ENCODE assay signal across 20 cellular contexts in genomic region chr1:224132901-224133300, GRCh38. TPM values are rescaled to one million over a fixed set of nuclear protein-coding genes. Genes with fewer than 3 reads are reported as not detected.
DNase-seq lines count a peak whose midpoint lies in the region; ATAC-seq, FAIRE-seq and TF ChIP-seq lines count a peak whose summit lies in the region.
"Had no signal": no experiment of that assay in that cellular context is flagged by ENCODE, and none has a peak within 500 bp of the region (broad histone marks: within the 10 kb centered on the region; RNA-seq: fewer than 3 reads in every experiment).

No MANE protein-coding gene starts in this region.

- no peak for TF ChIP-seq EP300 in A549 (IDR thresholded peaks at IDR 0.05)

- in situ Hi-C loops in brain microvascular endothelial cell (cut with HindIII; ENCODE audit: low pct_ligation_motif_present, low sequenced_read_pairs) = no loop called here

- H3K27me3 ChIP-seq in brain microvascular endothelial cell (replicated peaks) = no peaks in the 10 kb centered on the region
- H3K27me3 ChIP-seq: BLaER1 treated with 17β-estradiol and CSF1 and Interleukin-3, amounts not matched to agents 10 nM and 100 nM had no signal

- CTCF ChIA-PET in A549 (lab: Yijun Ruan, JAX) = interaction anchor here (1.2 kb wide), 1 partner anchor 235 kb away, joined by 3 read pairs; no protein-coding TSS in a partner anchor

- no peak for TF ChIP-seq RAD21 in A549 (conservative IDR thresholded peaks at IDR 0.05 in 1 of 2, IDR thresholded peaks at IDR 0.05 in 1 of 2)

- H3K4me3 ChIP-seq in A549 (no peak overlapping the region), fibroblast of mammary gland (ENCODE audit: control insufficient read depth, low read depth, low read length) (no peak overlapping the region), brain microvascular endothelial cell (ENCODE audit: low read depth, low read length) (no peak overlapping the region)
- H3K4me3 ChIP-seq: BLaER1 treated with 17β-estradiol and CSF1 and Interleukin-3, amounts not matched to agents 10 nM and 100 nM had no signal

- ATAC-seq in A549 = no peak
- ATAC-seq in left colon = no peak

- POLR2A ChIA-PET in A549 (lab: Yijun Ruan, JAX) = no interaction called here

- FAIRE-seq in A549 (lab: Jason Lieb, UNC) = peak; percentile 59
- FAIRE-seq: A204.1 had no signal

- H3K4me2 ChIP-seq in A549 = no peak overlapping the region
- H3K4me2 ChIP-seq: BLaER1 treated with 17β-estradiol and CSF1 and Interleukin-3, amounts not matched to agents 10 nM and 100 nM had no signal

- H3K27ac ChIP-seq in A549 = no peak overlapping the region
- no peak overlapping the region for H3K27ac ChIP-seq in brain microvascular endothelial cell
- H3K27ac ChIP-seq: BLaER1 treated with 17β-estradiol and CSF1 and Interleukin-3, amounts not matched to agents 10 nM and 100 nM had no signal

- H3K9me3 ChIP-seq in A549 = peaks cover 14% of the 10 kb centered on the region; the same call in 2 of the 3 replicates

- DNase-seq in A549 (ENCODE audit: low read depth in 1 of 2, low spot score in 1 of 2) (no peak), HPDE6-E6E7 (ENCODE audit: extremely low spot score) (peak; percentile 41), amniotic epithelial cell (ENCODE audit: low read depth) (peak; percentile 74), fibroblast of mammary gland (ENCODE audit: low read depth) (peak; percentile 1), NOMO-1 (lab: John Stamatoyannopoulos, UW; ENCODE audit: unreplicated experiment in 2 of 2) (no peak), left colon (no peak), NCI-H2081 treated with DMSO at 0.1 percent for 48 hours (lab: John Stamatoyannopoulos, UW) (no peak), brain microvascular endothelial cell (no peak)
- DNase-seq: CD8-positive, alpha-beta memory T cell; DMS79; HCEC 1CT; NCI-H1105 treated with DMSO at 0.1 percent for 48 hours; NCI-H1694 treated with DMSO at 0.1 percent for 48 hours; NCI-H2107; NCI-H510A treated with DMSO at 0.1 percent for 48 hours; NCI-H774; OCI-M1; RPMI8226 had no signal

- 6% methylated on average over 1 of the region's 1 CpG for WGBS in A549 (ENCODE audit: missing lambda C conversion rate)

- intact Hi-C loops in left colon (cut with DNase I, micrococcal nuclease) = no loop called here

- no peak for TF ChIP-seq POLR2A in A549 (IDR thresholded peaks at IDR 0.05; ENCODE audit: low read length)

- H3K36me3 ChIP-seq in brain microvascular endothelial cell (replicated peaks) = peaks cover 36% of the 10 kb centered on the region

- H3K4me1 ChIP-seq in A549 = no peaks in the 10 kb centered on the region; the same call in 2 of the 3 replicates
- H3K4me1 ChIP-seq: BLaER1 treated with 17β-estradiol and CSF1 and Interleukin-3, amounts not matched to agents 10 nM and 100 nM had no signal

- TF ChIP-seq CTCF in A549 (IDR thresholded peaks at IDR 0.05) = no peak
- TF ChIP-seq CTCF in fibroblast of mammary gland (conservative IDR thresholded peaks at IDR 0.05; ENCODE audit: control insufficient read depth, insufficient read depth, low read depth, low read length) = no peak
- no peak for TF ChIP-seq CTCF in brain microvascular endothelial cell (IDR thresholded peaks at IDR 0.05; ENCODE audit: low read depth, low read length, missing control alignments)

TF ChIP-seq in A549, 52 proteins besides CTCF, POLR2A, EP300 and RAD21:
- TF ChIP-seq NFE2L2 (conservative IDR thresholded peaks at IDR 0.05; ENCODE audit: low read length) (no peak), ZFP36 (IDR thresholded peaks at IDR 0.05; ENCODE audit: borderline replicate concordance, partially characterized antibody) (no peak), TP53 (CRISPR knock-in tag; IDR thresholded peaks at IDR 0.05) (no peak), CBX8 (IDR thresholded peaks at IDR 0.05) (no peak), CHD4 (IDR thresholded peaks at IDR 0.05; ENCODE audit: borderline replicate concordance) (no peak), HEYL (CRISPR knock-in tag; IDR thresholded peaks at IDR 0.05) (no peak), FOSL2 (IDR thresholded peaks at IDR 0.05) (no peak), FOSL2 (CRISPR knock-in tag; IDR thresholded peaks at IDR 0.05) (no peak), NPAS2 (CRISPR knock-in tag; IDR thresholded peaks at IDR 0.05; ENCODE audit: borderline replicate concordance) (no peak), RNF2 (IDR thresholded peaks at IDR 0.05; ENCODE audit: borderline replicate concordance, low read depth) (no peak), CHD2 (IDR thresholded peaks at IDR 0.05; ENCODE audit: low read length, partially characterized antibody) (no peak), SREBF2 (IDR thresholded peaks at IDR 0.05) (no peak), CBX2 (IDR thresholded peaks at IDR 0.05; ENCODE audit: borderline replicate concordance, low read depth) (no peak), RFX5 (IDR thresholded peaks at IDR 0.05) (no peak)
- TF ChIP-seq, protein P1, sequence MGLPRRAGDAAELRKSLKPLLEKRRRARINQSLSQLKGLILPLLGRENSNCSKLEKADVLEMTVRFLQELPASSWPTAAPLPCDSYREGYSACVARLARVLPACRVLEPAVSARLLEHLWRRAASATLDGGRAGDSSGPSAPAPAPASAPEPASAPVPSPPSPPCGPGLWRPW (IDR thresholded peaks at IDR 0.05) = no peak
- TF ChIP-seq, protein P2, sequence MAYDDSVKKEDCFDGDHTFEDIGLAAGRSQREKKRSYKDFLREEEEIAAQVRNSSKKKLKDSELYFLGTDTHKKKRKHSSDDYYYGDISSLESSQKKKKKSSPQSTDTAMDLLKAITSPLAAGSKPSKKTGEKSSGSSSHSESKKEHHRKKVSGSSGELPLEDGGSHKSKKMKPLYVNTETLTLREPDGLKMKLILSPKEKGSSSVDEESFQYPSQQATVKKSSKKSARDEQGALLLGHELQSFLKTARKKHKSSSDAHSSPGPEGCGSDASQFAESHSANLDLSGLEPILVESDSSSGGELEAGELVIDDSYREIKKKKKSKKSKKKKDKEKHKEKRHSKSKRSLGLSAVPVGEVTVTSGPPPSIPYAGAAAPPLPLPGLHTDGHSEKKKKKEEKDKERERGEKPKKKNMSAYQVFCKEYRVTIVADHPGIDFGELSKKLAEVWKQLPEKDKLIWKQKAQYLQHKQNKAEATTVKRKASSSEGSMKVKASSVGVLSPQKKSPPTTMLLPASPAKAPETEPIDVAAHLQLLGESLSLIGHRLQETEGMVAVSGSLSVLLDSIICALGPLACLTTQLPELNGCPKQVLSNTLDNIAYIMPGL (CRISPR knock-in tag; IDR thresholded peaks at IDR 0.05; ENCODE audit: borderline replicate concordance) = no peak

RNA-seq across cellular contexts. Expression of gene FBXO28, which starts 19.0 kb away (rescaled TPM):
- polyA plus RNA-seq in A549 (2011; rRNA removed) = 25.6 and 31.5 TPM in 2 replicates
- polyA plus RNA-seq in A549 (2012; cell fraction: cytosol; rRNA removed) = 8.2 and 11.1 TPM in 2 replicates
- polyA plus RNA-seq in A549 (2012; cell fraction: nucleus; rRNA removed) = 6.1 and 6.8 TPM in 2 replicates
- 18.8 to 20.7 TPM (median 19.1 TPM) in 3 replicates for polyA plus RNA-seq in A549 (2017; fragmentation: RNase III; extraction: RNeasy Plus Mini Kit Qiagen cat#74134 plus additional on column Dnase treatment)
- 17.5 and 18.4 TPM in 2 replicates for polyA minus RNA-seq in A549 (2011; rRNA and poly(A)+ RNA removed)
- 10 to 100 TPM; 33.2 to 34.0 TPM for total RNA-seq in left colon

RNA-seq across cellular contexts. Expression of gene DEGS1, which starts 50.1 kb away (rescaled TPM):
- polyA plus RNA-seq in A549 (2011; rRNA removed) (99.3 and 112 TPM in 2 replicates), A549 (2017; fragmentation: RNase III; extraction: RNeasy Plus Mini Kit Qiagen cat#74134 plus additional on column Dnase treatment) (104 to 109 TPM (median 106 TPM) in 3 replicates)
- polyA plus RNA-seq in A549 (2012; cell fraction: cytosol; rRNA removed) = 50.7 and 60.6 TPM in 2 replicates
- polyA plus RNA-seq in A549 (2012; cell fraction: nucleus; rRNA removed) = 26.1 and 35.0 TPM in 2 replicates
- 26.5 and 31.2 TPM in 2 replicates for polyA minus RNA-seq in A549 (2011; rRNA and poly(A)+ RNA removed)
- 10 to 100 TPM; 12.8 to 20.9 TPM for total RNA-seq in left colon

Comparison
In these comparisons a context has a peak if more than half of its experiments do, and no peak if none do; other contexts are left out.
1. DNase-seq: peak in HPDE6-E6E7 (single experiment), amniotic epithelial cell (single experiment) and fibroblast of mammary gland (single experiment); none in A549 (0 of 2), NOMO-1 (0 of 2), left colon (0 of 2), NCI-H2081 treated with DMSO at 0.1 percent for 48 hours (single experiment) and brain microvascular endothelial cell (single experiment).